In the genomic region with DNA sequence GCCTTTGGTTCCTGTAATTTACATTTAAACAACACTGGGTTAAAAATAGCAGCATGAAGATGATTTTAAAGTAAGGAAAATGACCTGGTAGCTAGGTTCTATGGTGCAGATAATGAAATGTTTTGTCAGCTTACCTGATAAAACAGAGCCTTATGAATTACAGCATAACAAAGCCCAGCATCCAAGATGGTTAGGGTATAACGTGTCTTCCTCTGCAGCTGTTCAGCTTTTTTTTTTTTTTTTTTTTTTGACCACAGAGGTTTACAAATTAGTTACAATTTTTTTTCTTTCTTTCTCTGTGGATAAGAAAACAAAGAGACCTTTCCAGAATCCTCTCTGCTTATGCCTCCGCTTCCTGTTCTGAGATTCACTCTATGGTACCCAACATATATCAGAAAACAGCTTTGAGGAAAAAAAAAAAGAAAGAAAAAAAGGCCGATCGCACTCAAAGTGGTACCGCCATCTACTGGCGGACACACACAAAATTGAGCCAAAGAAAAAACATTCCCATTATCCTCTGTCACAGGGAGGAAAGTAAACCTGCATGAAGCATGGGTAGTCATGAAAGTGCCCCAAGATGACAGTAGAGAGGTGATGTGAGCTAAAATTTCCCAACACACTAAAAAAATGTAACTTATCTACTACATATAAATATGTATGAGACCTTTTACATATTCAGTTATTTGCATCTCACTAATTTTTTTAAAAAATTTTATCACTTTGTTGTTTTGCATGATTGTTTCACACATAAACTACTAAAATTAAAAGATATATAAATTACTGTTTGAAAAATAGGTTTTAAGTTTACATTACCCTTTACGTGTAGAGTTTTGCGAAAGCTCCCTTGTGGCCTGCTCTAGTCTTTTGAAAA, we compare ENCODE assay signal across 8 cellular contexts. TPM values are rescaled to one million over a fixed set of nuclear protein-coding genes. Genes with fewer than 3 reads are reported as not detected.
A peak's percentile ranks its signal among the peaks of the same experiment; 100 is the strongest.
DNase-seq lines count a peak whose midpoint lies in the region; ATAC-seq and TF ChIP-seq lines count a peak whose summit lies in the region.

A gene (minus strand): TSS at position 362 of the 871 bp plus-strand sequence. CDS start 27,656 bp downstream, outside the sequence.

- H3K4me3 ChIP-seq in cardiac fibroblast (replicated peaks in 1 of 2; ENCODE audit: low read depth in 2 of 2, low read length in 2 of 2) (no peak within 1 kb of the TSS), lower lobe of right lung (no peak within 1 kb of the TSS), lower leg skin (ENCODE audit: low read depth, poor library complexity, severe bottlenecking) (no peak within 1 kb of the TSS)

- H3K27me3 ChIP-seq in lower lobe of right lung (ENCODE audit: low read depth): no peaks in the 10 kb centered on the region

- 26% methylated on average over 8 of the region's 8 CpGs for WGBS in lower leg skin, 2 donors

- ATAC-seq in GM19467 (IDR thresholded peaks at IDR 0.05; ENCODE audit: unreplicated experiment) (peak; percentile 49), lower lobe of right lung (peak in 1 of 2 donors; percentile 42)

- H3K27ac ChIP-seq in lower lobe of right lung: no peak within 1 kb of the TSS

- no peaks in the 10 kb centered on the region for H3K9me3 ChIP-seq in lower lobe of right lung

- TF ChIP-seq CTCF in cardiac fibroblast (IDR thresholded peaks at IDR 0.05; ENCODE audit: low read depth, low read length) (peak; percentile 66), lower lobe of right lung (IDR thresholded peaks at IDR 0.05) (peak; percentile 63), lower leg skin (IDR thresholded peaks at IDR 0.05) (no peak)

- no peaks in the 10 kb centered on the region for H3K36me3 ChIP-seq in lower lobe of right lung

- intact Hi-C loops in lower lobe of right lung (cut with DNase I) (loop anchor here (10.0 kb wide), 1 partner anchor 189 kb away; no protein-coding TSS in a partner anchor), lower leg skin (cut with DNase I; ENCODE audit: low total_unique reads) (loop anchor here (10.0 kb wide), 1 partner anchor 189 kb away; no protein-coding TSS in a partner anchor)

- DNase-seq in EL (peak; percentile 44), HPDE6-E6E7 (ENCODE audit: extremely low spot score) (peak; percentile 9), NCI-H774 (lab: John Stamatoyannopoulos, UW) (peak; percentile 92), cardiac fibroblast (ENCODE audit: low read depth in 2 of 2) (peak; percentile 61 to 69), lower lobe of right lung (no peak), lower leg skin (ENCODE audit: low spot score in 2 of 2) (no peak), NCI-H69 (lab: John Stamatoyannopoulos, UW) (no peak)

- no peak for TF ChIP-seq POLR2A in lower leg skin (IDR thresholded peaks at IDR 0.05)

- no peaks in the 10 kb centered on the region for H3K4me1 ChIP-seq in lower lobe of right lung

RNA-seq across cellular contexts. Expression of the gene that starts here (rescaled TPM):
- total RNA-seq in lower lobe of right lung (1.4 TPM), lower leg skin (under 1 TPM; 0.11 to 0.78 (median 0.26) TPM)

Comparison
In these comparisons a context has a peak if more than half of its experiments do, and no peak if none do; other contexts are left out.
1. DNase-seq: peak in EL (single experiment), HPDE6-E6E7 (single experiment), NCI-H774 (single experiment) and cardiac fibroblast (2 of 2); none in lower lobe of right lung (single experiment), lower leg skin (0 of 2) and NCI-H69 (single experiment).
2. CTCF ChIP-seq: peak in cardiac fibroblast (single experiment) and lower lobe of right lung (single experiment); none in lower leg skin (0 of 3).